ENCODE assay signal across 8 cellular contexts in genomic region chr19:11089254-11090013, GRCh38. TPM values are rescaled to one million over a fixed set of nuclear protein-coding genes. Genes with fewer than 3 reads are reported as not detected.
DNase-seq lines count a peak whose midpoint lies in the region; ATAC-seq lines count a peak whose summit lies in the region.

TSS of gene LDLR (plus strand) at chr19:11089463. CDS start at chr19:11089549, 86 bp downstream.

- peak within 1 kb of the TSS; percentile 89 to 99 (median 98) for H3K27ac Mint-ChIP-seq in CD8-positive, alpha-beta memory T cell
- H3K27ac Mint-ChIP-seq in activated CD4-positive, alpha-beta T cell treated with anti-CD3 and anti-CD28 coated beads, Interleukin-2, amount 10 ng/mL, durations not matched to agents 24 days and 14 days: peak within 1 kb of the TSS; percentile 100

- peaks cover 0 to 4% (median 0%) of the 10 kb centered on the region in 3 donors for H3K36me3 Mint-ChIP-seq in CD8-positive, alpha-beta memory T cell
- H3K36me3 Mint-ChIP-seq in activated CD4-positive, alpha-beta T cell treated with anti-CD3 and anti-CD28 coated beads, Interleukin-2, amount 10 ng/mL, durations not matched to agents 24 days and 14 days (ENCODE audit: low read depth): peaks cover 35% of the 10 kb centered on the region

- H3K4me3 ChIP-seq in CD8-positive, alpha-beta memory T cell (ENCODE audit: low read length): peak within 1 kb of the TSS; percentile 75

- POLR2A ChIA-PET in CD8-positive, alpha-beta memory T cell (lab: Charles Lee): interaction anchor here (1.2 kb wide), 1 partner anchor 128 kb away, joined by 3 read pairs; the partner anchor contains the start of gene SMARCA4

- DNase-seq in CD8-positive, alpha-beta memory T cell: peak; percentile 68 to 83 (median 70)
- DNase-seq in NCI-H526 treated with DMSO at 0.1 percent for 48 hours (lab: John Stamatoyannopoulos, UW) (peak; percentile 81), kidney glomerular epithelial cell (lab: John Stamatoyannopoulos, UW) (peak; percentile 76)
- DNase-seq in activated CD4-positive, alpha-beta T cell treated with anti-CD3 and anti-CD28 coated beads, Interleukin-2, amount 10 ng/mL, durations not matched to agents 24 days and 14 days: peak; percentile 97
- peak; percentile 42 to 43 for DNase-seq in stimulated activated CD4-positive, alpha-beta T cell treated with anti-CD3 and anti-CD28 coated beads, Interleukin-15, amount 100 ng/mL, for 1 hour (ENCODE audit: low read depth in 1 of 2, low spot score in 1 of 2)

- peaks cover 55% of the 10 kb centered on the region for H3K4me1 ChIP-seq in CD8-positive, alpha-beta memory T cell (ENCODE audit: insufficient read depth, low read length)

- no peaks in the 10 kb centered on the region for H3K9me3 ChIP-seq in CD8-positive, alpha-beta memory T cell (ENCODE audit: low read length)

- no peaks in the 10 kb centered on the region for H3K27me3 Mint-ChIP-seq in CD8-positive, alpha-beta memory T cell
- no peaks in the 10 kb centered on the region for H3K27me3 Mint-ChIP-seq in activated CD4-positive, alpha-beta T cell treated with anti-CD3 and anti-CD28 coated beads, Interleukin-2, amount 10 ng/mL, durations not matched to agents 24 days and 14 days

- ATAC-seq in HG03095 (IDR thresholded peaks at IDR 0.05; ENCODE audit: unreplicated experiment): peak; percentile 28
- no peak for ATAC-seq in GM21360 (IDR thresholded peaks at IDR 0.05; ENCODE audit: unreplicated experiment)

- H3K27ac ChIP-seq in CD8-positive, alpha-beta memory T cell (ENCODE audit: low read depth, low read length): peak within 1 kb of the TSS; percentile 91
- H3K27ac ChIP-seq in cingulate gyrus (ENCODE audit: low read depth, low read length): peak within 1 kb of the TSS; percentile 89

- intact Hi-C loops in activated CD4-positive, alpha-beta T cell treated with anti-CD3 and anti-CD28 coated beads, Interleukin-2, amount 10 ng/mL, durations not matched to agents 24 days and 14 days (cut with micrococcal nuclease): loop anchor here (1.0 to 10.0 kb wide), 5 partner anchors 52 to 985 kb away; partner anchors contain the start of genes ANGPTL6, ILF3, ODAD3 and PPAN

- no peaks in the 10 kb centered on the region for H3K9me3 Mint-ChIP-seq in CD8-positive, alpha-beta memory T cell
- H3K9me3 Mint-ChIP-seq in activated CD4-positive, alpha-beta T cell treated with anti-CD3 and anti-CD28 coated beads, Interleukin-2, amount 10 ng/mL, durations not matched to agents 24 days and 14 days: no peaks in the 10 kb centered on the region

- H3K4me3 Mint-ChIP-seq in CD8-positive, alpha-beta memory T cell: peak within 1 kb of the TSS; percentile 83 to 93 (median 87)
- peak within 1 kb of the TSS; percentile 97 for H3K4me3 Mint-ChIP-seq in activated CD4-positive, alpha-beta T cell treated with anti-CD3 and anti-CD28 coated beads, Interleukin-2, amount 10 ng/mL, durations not matched to agents 24 days and 14 days

- CTCF ChIA-PET in CD8-positive, alpha-beta memory T cell (lab: Charles Lee): interaction anchor here (1.3 to 3.2 kb wide), 6 partner anchors 36 to 147 kb away, joined by 3 to 14 read pairs (median 6); no protein-coding TSS in a partner anchor

- no peaks in the 10 kb centered on the region for H3K36me3 ChIP-seq in CD8-positive, alpha-beta memory T cell (ENCODE audit: insufficient read depth, low read length)

- peaks cover 31 to 53% (median 46%) of the 10 kb centered on the region in 3 donors for H3K4me1 Mint-ChIP-seq in CD8-positive, alpha-beta memory T cell
- H3K4me1 Mint-ChIP-seq in activated CD4-positive, alpha-beta T cell treated with anti-CD3 and anti-CD28 coated beads, Interleukin-2, amount 10 ng/mL, durations not matched to agents 24 days and 14 days: peaks cover 28% of the 10 kb centered on the region

- H3K27me3 ChIP-seq in CD8-positive, alpha-beta memory T cell (ENCODE audit: insufficient read depth, low read length, poor library complexity, severe bottlenecking): no peaks in the 10 kb centered on the region

RNA-seq across cellular contexts. Expression of gene LDLR, which starts in this region (rescaled TPM):
- 10 to 100 TPM; 27.7 to 35.1 TPM for total RNA-seq in CD8-positive, alpha-beta memory T cell
- 8.2 TPM for polyA plus RNA-seq in CD8-positive, alpha-beta memory T cell
- 121 and 129 TPM in 2 replicates for total RNA-seq in activated CD4-positive, alpha-beta T cell treated with anti-CD3 and anti-CD28 coated beads, Interleukin-2, amount 10 ng/mL, durations not matched to agents 24 days and 14 days

Comparison
In these comparisons a context has a peak if more than half of its experiments do, and no peak if none do; other contexts are left out.
1. DNase-seq: peak in every context shown above with its lines; median percentile 97 in activated CD4-positive, alpha-beta T cell treated with anti-CD3 and anti-CD28 coated beads, Interleukin-2, amount 10 ng/mL, durations not matched to agents 24 days and 14 days; 81 in NCI-H526 treated with DMSO at 0.1 percent for 48 hours; 76 in kidney glomerular epithelial cell; 70 in CD8-positive, alpha-beta memory T cell; 42 in stimulated activated CD4-positive, alpha-beta T cell treated with anti-CD3 and anti-CD28 coated beads, Interleukin-15, amount 100 ng/mL, for 1 hour.